ENCODE assay signal across 8 cellular contexts in genomic region chr19:54159352-54160181, GRCh38. TPM values are rescaled to one million over a fixed set of nuclear protein-coding genes. Genes with fewer than 3 reads are reported as not detected.
A peak's percentile ranks its signal among the peaks of the same experiment; 100 is the strongest.
DNase-seq lines count a peak whose midpoint lies in the region; ATAC-seq and TF ChIP-seq lines count a peak whose summit lies in the region.

LENG1 (minus strand) TSS chr19:54159721; CDS start chr19:54159695, 26 bp downstream.

- peaks cover 4% of the 10 kb centered on the region for H3K27me3 ChIP-seq in ascending aorta
- H3K27me3 ChIP-seq in right cardiac atrium (ENCODE audit: control insufficient read depth, insufficient read depth): no peaks in the 10 kb centered on the region
- no peaks in the 10 kb centered on the region for H3K27me3 ChIP-seq in vagina

- DNase-seq in NCI-H1694 treated with DMSO at 0.1 percent for 48 hours (lab: John Stamatoyannopoulos, UW) (peak; percentile 100), T-helper 2 cell (peak; percentile 90 to 100 (median 99)), ascending aorta (ENCODE audit: low spot score in 2 of 2) (peak; percentile 100), right cardiac atrium (peak; percentile 99 to 100 (median 100)), pulmonary artery endothelial cell (ENCODE audit: low read depth, low spot score) (peak; percentile 100), vagina (ENCODE audit: extremely low spot score in 2 of 2) (peak; percentile 99 to 100)

- H3K4me1 ChIP-seq in ascending aorta (peaks cover 15 to 21% of the 10 kb centered on the region in 2 donors), right cardiac atrium (ENCODE audit: control insufficient read depth, insufficient read depth, low read length) (peaks cover 8% of the 10 kb centered on the region), vagina (peaks cover 52% of the 10 kb centered on the region)

- under 1% methylated on average over 72 of the region's 72 CpGs for WGBS in right cardiac atrium

- peak in 1 of 2 donors; percentile 45 for TF ChIP-seq POLR2A in vagina (IDR thresholded peaks at IDR 0.05)

- H3K36me3 ChIP-seq in ascending aorta (peaks cover 34% of the 10 kb centered on the region in 2 donors), vagina (peaks cover 0 to 32% of the 10 kb centered on the region in 2 donors)

- TF ChIP-seq CTCF in ascending aorta (IDR thresholded peaks at IDR 0.05): peak; percentile 28 to 49 (median 36)
- TF ChIP-seq CTCF in vagina (IDR thresholded peaks at IDR 0.05): peak; percentile 17 to 73 (median 41)

- H3K9me3 ChIP-seq in ascending aorta (no peaks in the 10 kb centered on the region), right cardiac atrium (ENCODE audit: control insufficient read depth, low read length) (no peaks in the 10 kb centered on the region), vagina (no peaks in the 10 kb centered on the region)

- ATAC-seq in GM18498 (IDR thresholded peaks at IDR 0.05; ENCODE audit: unreplicated experiment) (peak; percentile 93), HG02938 (IDR thresholded peaks at IDR 0.05; ENCODE audit: unreplicated experiment) (peak; percentile 91), right cardiac atrium (peak; percentile 96)

- H3K27ac ChIP-seq in ascending aorta (peak within 1 kb of the TSS; percentile 89 to 93), right cardiac atrium (ENCODE audit: low read length) (peak within 1 kb of the TSS; percentile 97), vagina (peak within 1 kb of the TSS; percentile 91)

- peak within 1 kb of the TSS; percentile 65 to 83 for H3K4me3 ChIP-seq in ascending aorta
- peak within 1 kb of the TSS; percentile 56 for H3K4me3 ChIP-seq in right cardiac atrium (ENCODE audit: low read length)
- peak within 1 kb of the TSS; percentile 70 to 72 for H3K4me3 ChIP-seq in vagina

- intact Hi-C loops in ascending aorta (cut with DNase I) (loop anchor here (1.0 to 2.0 kb wide), 4 partner anchors 22 to 57 kb away; partner anchors contain the start of genes CNOT3, MBOAT7, NDUFA3 and RPS9), right cardiac atrium (cut with DNase I) (loop anchor here in 1 of 4 donors (10.0 kb wide), 1 partner anchor 75 kb away; no protein-coding TSS in a partner anchor), vagina (cut with DNase I) (no loop called here)

RNA-seq across cellular contexts. Expression of gene LENG1, which starts in this region (rescaled TPM):
- total RNA-seq in ascending aorta: 2.7 TPM
- total RNA-seq in right cardiac atrium: 1 to 10 TPM; 5.3 to 7.6 (median 7.0) TPM
- 11.0 TPM for polyA plus RNA-seq in right cardiac atrium
- 5.3 and 7.6 TPM in 2 replicates for total RNA-seq in pulmonary artery endothelial cell
- 5.4 TPM for total RNA-seq in vagina

Comparison
In these comparisons a context has a peak if more than half of its experiments do, and no peak if none do; other contexts are left out.
1. Peak in every context shown above with its lines: DNase-seq, ATAC-seq, H3K4me3 ChIP-seq and H3K27ac ChIP-seq.